In the genomic region with DNA sequence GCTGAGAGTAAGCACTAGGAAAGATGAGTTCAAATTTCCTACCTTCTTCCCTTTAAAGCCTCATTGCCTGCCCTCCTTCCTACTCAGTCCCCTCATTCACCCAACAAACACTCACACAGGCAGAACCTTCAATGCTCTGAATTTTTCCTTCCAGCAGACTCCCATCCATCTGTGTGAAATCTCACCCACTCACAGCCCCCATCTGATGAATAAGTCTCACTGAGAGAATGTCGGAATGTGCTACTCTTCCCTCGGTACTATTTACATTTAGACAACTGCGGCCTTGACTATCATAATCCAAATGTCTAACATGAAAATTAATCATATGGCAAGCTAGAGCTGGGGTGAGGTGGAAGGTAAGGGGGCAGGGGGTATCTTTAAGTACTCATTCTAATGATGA, we compare ENCODE assay signal across 2 cellular contexts.
TF ChIP-seq lines count a peak whose summit lies in the region.

No MANE protein-coding gene starts in this region.

TF ChIP-seq in A549, 52 proteins besides CTCF, POLR2A, EP300 and RAD21:
- no peak for TF ChIP-seq HOXB13 (CRISPR knock-in tag; IDR thresholded peaks at IDR 0.05; ENCODE audit: low read depth)
- TF ChIP-seq, protein P1, sequence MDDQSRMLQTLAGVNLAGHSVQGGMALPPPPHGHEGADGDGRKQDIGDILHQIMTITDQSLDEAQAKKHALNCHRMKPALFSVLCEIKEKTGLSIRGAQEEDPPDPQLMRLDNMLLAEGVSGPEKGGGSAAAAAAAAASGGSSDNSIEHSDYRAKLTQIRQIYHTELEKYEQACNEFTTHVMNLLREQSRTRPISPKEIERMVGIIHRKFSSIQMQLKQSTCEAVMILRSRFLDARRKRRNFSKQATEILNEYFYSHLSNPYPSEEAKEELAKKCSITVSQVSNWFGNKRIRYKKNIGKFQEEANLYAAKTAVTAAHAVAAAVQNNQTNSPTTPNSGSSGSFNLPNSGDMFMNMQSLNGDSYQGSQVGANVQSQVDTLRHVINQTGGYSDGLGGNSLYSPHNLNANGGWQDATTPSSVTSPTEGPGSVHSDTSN (IDR thresholded peaks at IDR 0.05), result no peak
- TF ChIP-seq, protein P2, sequence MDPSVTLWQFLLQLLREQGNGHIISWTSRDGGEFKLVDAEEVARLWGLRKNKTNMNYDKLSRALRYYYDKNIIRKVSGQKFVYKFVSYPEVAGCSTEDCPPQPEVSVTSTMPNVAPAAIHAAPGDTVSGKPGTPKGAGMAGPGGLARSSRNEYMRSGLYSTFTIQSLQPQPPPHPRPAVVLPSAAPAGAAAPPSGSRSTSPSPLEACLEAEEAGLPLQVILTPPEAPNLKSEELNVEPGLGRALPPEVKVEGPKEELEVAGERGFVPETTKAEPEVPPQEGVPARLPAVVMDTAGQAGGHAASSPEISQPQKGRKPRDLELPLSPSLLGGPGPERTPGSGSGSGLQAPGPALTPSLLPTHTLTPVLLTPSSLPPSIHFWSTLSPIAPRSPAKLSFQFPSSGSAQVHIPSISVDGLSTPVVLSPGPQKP (IDR thresholded peaks at IDR 0.05; ENCODE audit: low read depth, low read length), result no peak

TF ChIP-seq in IMR-90, 13 proteins besides CTCF, POLR2A, EP300 and RAD21:
- TF ChIP-seq MXI1 (IDR thresholded peaks at IDR 0.05; ENCODE audit: borderline replicate concordance, low read depth, low read length) (no peak), FOS (IDR thresholded peaks at IDR 0.05; ENCODE audit: low read depth, low read length) (no peak), RFX5 (IDR thresholded peaks at IDR 0.05; ENCODE audit: low read depth, low read length) (no peak), RCOR1 (IDR thresholded peaks at IDR 0.05; ENCODE audit: insufficient replicate concordance, low read length) (no peak), CEBPB (IDR thresholded peaks at IDR 0.05; ENCODE audit: low read depth, low read length) (no peak), MAZ (IDR thresholded peaks at IDR 0.05; ENCODE audit: borderline replicate concordance, low read depth, low read length) (no peak), NFE2L2 (IDR thresholded peaks at IDR 0.05; ENCODE audit: low read depth, low read length) (no peak), SMC3 (IDR thresholded peaks at IDR 0.05; ENCODE audit: low read depth, low read length) (no peak), BHLHE40 (IDR thresholded peaks at IDR 0.05; ENCODE audit: low read depth, low read length) (no peak)
- TF ChIP-seq, protein P2 (IDR thresholded peaks at IDR 0.05; ENCODE audit: borderline replicate concordance, low read depth, low read length), result no peak
